In genomic region chr1:22420456-22421053, GRCh38 we compare ENCODE assay signal across 8 cellular contexts. TPM values are rescaled to one million over a fixed set of nuclear protein-coding genes. Genes with fewer than 3 reads are reported as not detected.
DNase-seq lines count a peak whose midpoint lies in the region; ATAC-seq, FAIRE-seq and TF ChIP-seq lines count a peak whose summit lies in the region.

No MANE protein-coding gene starts in this region.

- H3K79me2 ChIP-seq in Loucy (ENCODE audit: insufficient read depth, low read length) = no peaks in the 10 kb centered on the region

- no peaks in the 10 kb centered on the region for H3K9me3 ChIP-seq in Loucy (ENCODE audit: insufficient read depth, low read depth, low read length)
- H3K9me3 ChIP-seq in ovary = no peaks in the 10 kb centered on the region

- H3K36me3 ChIP-seq in Loucy (ENCODE audit: insufficient read depth, low read length) = no peaks in the 10 kb centered on the region
- no peaks in the 10 kb centered on the region for H3K36me3 ChIP-seq in ovary

- no peaks in the 10 kb centered on the region for H4K20me1 ChIP-seq in Loucy (ENCODE audit: insufficient read depth, low read length, poor library complexity, severe bottlenecking)

- H3K4me3 ChIP-seq in Loucy (ENCODE audit: low read length, poor library complexity, severe bottlenecking) (no peak overlapping the region), ovary (no peak overlapping the region)

- H3K27me3 ChIP-seq in Loucy (ENCODE audit: insufficient read depth, low read length, poor library complexity, severe bottlenecking) (no peaks in the 10 kb centered on the region), ovary (no peaks in the 10 kb centered on the region)

- no peak for TF ChIP-seq EP300 in ovary (IDR thresholded peaks at IDR 0.05)

- H2AFZ ChIP-seq in Loucy (ENCODE audit: low read length) = no peak overlapping the region

- no peaks in the 10 kb centered on the region for H3K4me1 ChIP-seq in Loucy (ENCODE audit: insufficient read depth, low read length, poor library complexity, severe bottlenecking)
- no peaks in the 10 kb centered on the region for H3K4me1 ChIP-seq in ovary (ENCODE audit: insufficient read depth)

- no peak for ATAC-seq in GM18517 (IDR thresholded peaks at IDR 0.05; ENCODE audit: unreplicated experiment)

- no peak overlapping the region for H3K4me2 ChIP-seq in Loucy (ENCODE audit: low read depth, low read length, poor library complexity, severe bottlenecking)

- no peak overlapping the region for H3K27ac ChIP-seq in ovary

- no peak overlapping the region for H3K9ac ChIP-seq in Loucy (ENCODE audit: low read depth, low read length, poor library complexity, severe bottlenecking)

- WGBS in ovary, 3 donors = 53 to 60% (median 55%) methylated on average over 15 of the region's 15 CpGs

- TF ChIP-seq POLR2A in ovary (IDR thresholded peaks at IDR 0.05) = no peak

- no peaks in the 10 kb centered on the region for H3K9me2 ChIP-seq in Loucy (replicated peaks; ENCODE audit: low read depth, low read length)

- no peaks in the 10 kb centered on the region for H3F3A ChIP-seq in Loucy (ENCODE audit: low read depth)

- intact Hi-C loops in ovary (cut with DNase I) = loop anchor here in 3 of 4 donors (2.0 to 10.0 kb wide), 3 partner anchors 134 to 222 kb away; partner anchors contain the start of gene C1QC (in 2 of the 3)

- DNase-seq in DMS79 (lab: John Stamatoyannopoulos, UW) = peak; percentile 61
- DNase-seq in RCC 7860 (ENCODE audit: low spot score) = peak; percentile 60
- peak; percentile 77 for DNase-seq in activated effector memory CD4-positive, alpha-beta T cell treated with anti-CD3 and anti-CD28 coated beads, Interleukin-2, amount 50 U/mL, for 16 hours
- peak; percentile 75 for DNase-seq in globus pallidus (ENCODE audit: low spot score)
- peak; percentile 71 to 87 (median 81) for DNase-seq in ovary
- DNase-seq in urothelium cell line (ENCODE audit: low spot score) = peak; percentile 90

- no peak for FAIRE-seq in RCC 7860 (lab: Jason Lieb, UNC)
- FAIRE-seq in urothelium cell line (lab: Jason Lieb, UNC) = peak; percentile 66

- TF ChIP-seq CTCF in Loucy (conservative IDR thresholded peaks at IDR 0.05; ENCODE audit: low read length) = peak; percentile 81
- TF ChIP-seq CTCF in ovary (IDR thresholded peaks at IDR 0.05) = peak; percentile 50 to 66 (median 52)

RNA-seq across cellular contexts. Expression of gene ZBTB40, which starts 31.1 kb away (rescaled TPM):
- total RNA-seq in ovary = 10 to 100 TPM; 11.6 to 26.0 (median 22.9) TPM
- 10 to 100 TPM in 1 of 2 donors, 1 to 10 TPM in 1; 8.3 to 19.1 TPM for polyA plus RNA-seq in ovary
